ENCODE assay signal across 1 cellular context in genomic region chr12:12885060-12885792, GRCh38.
TF ChIP-seq lines count a peak whose summit lies in the region.

No MANE protein-coding gene starts in this region.

TF ChIP-seq in A549, 52 proteins besides CTCF, POLR2A, EP300 and RAD21 (continued from another document):
- TF ChIP-seq, protein P1, sequence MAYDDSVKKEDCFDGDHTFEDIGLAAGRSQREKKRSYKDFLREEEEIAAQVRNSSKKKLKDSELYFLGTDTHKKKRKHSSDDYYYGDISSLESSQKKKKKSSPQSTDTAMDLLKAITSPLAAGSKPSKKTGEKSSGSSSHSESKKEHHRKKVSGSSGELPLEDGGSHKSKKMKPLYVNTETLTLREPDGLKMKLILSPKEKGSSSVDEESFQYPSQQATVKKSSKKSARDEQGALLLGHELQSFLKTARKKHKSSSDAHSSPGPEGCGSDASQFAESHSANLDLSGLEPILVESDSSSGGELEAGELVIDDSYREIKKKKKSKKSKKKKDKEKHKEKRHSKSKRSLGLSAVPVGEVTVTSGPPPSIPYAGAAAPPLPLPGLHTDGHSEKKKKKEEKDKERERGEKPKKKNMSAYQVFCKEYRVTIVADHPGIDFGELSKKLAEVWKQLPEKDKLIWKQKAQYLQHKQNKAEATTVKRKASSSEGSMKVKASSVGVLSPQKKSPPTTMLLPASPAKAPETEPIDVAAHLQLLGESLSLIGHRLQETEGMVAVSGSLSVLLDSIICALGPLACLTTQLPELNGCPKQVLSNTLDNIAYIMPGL (CRISPR knock-in tag; IDR thresholded peaks at IDR 0.05; ENCODE audit: borderline replicate concordance), result no peak
- no peak for TF ChIP-seq CBX2 (IDR thresholded peaks at IDR 0.05; ENCODE audit: borderline replicate concordance, low read depth)
- TF ChIP-seq RNF2 (IDR thresholded peaks at IDR 0.05; ENCODE audit: borderline replicate concordance, low read depth), result no peak
